Comparison of ENCODE assay signal across 11 cellular contexts in genomic region chr3:196688349-196688748, GRCh38. TPM values are rescaled to one million over a fixed set of nuclear protein-coding genes. Genes with fewer than 3 reads are reported as not detected.
A peak's percentile ranks its signal among the peaks of the same experiment; 100 is the strongest.
DNase-seq lines count a peak whose midpoint lies in the region; ATAC-seq and TF ChIP-seq lines count a peak whose summit lies in the region.
"Had no signal": no experiment of that assay in that cellular context is flagged by ENCODE, and none has a peak within 500 bp of the region (broad histone marks: within the 10 kb centered on the region; RNA-seq: fewer than 3 reads in every experiment).

No MANE protein-coding gene starts in this region.

- H3K36me3 ChIP-seq in heart right ventricle (no peaks in the 10 kb centered on the region), thoracic aorta (no peaks in the 10 kb centered on the region)

- H3K9me3 ChIP-seq in heart right ventricle: no peaks in the 10 kb centered on the region
- no peaks in the 10 kb centered on the region for H3K9me3 ChIP-seq in thoracic aorta
- H3K9me3 ChIP-seq in CD4-positive, alpha-beta T cell (ENCODE audit: control insufficient read depth, low read length): no peaks in the 10 kb centered on the region

- H3K4me3 ChIP-seq in heart right ventricle (peak overlapping the region in 1 of 10 donors; percentile 18), thoracic aorta (no peak overlapping the region)

- peaks cover 29% of the 10 kb centered on the region for H3K4me1 Mint-ChIP-seq in activated T-helper 1 cell treated with anti-CD3 and anti-CD28 coated beads, Interleukin-12 subunit alpha, Interleukin-12 subunit beta, Interleukin-2, Interleukin-4 antibody, amounts not matched to agents 30 ng/mL and 10 ng/mL and 1 ng/mL, durations not matched to agents 14 hours and 24 hours and 36 hours (ENCODE audit: low read depth)
- peaks cover 14% of the 10 kb centered on the region for H3K4me1 Mint-ChIP-seq in CD4-positive, alpha-beta T cell (ENCODE audit: low read depth)

- CTCF ChIA-PET in CD4-positive, alpha-beta T cell (lab: Charles Lee): interaction anchor here (0.6 to 5.3 kb wide), 4 partner anchors 9 to 404 kb away, joined by 3 to 67 read pairs (median 4); no protein-coding TSS in a partner anchor

- DNase-seq in DMS153 (lab: John Stamatoyannopoulos, UW) (peak; percentile 4), DMS153 treated with DMSO at 0.1 percent for 48 hours (lab: John Stamatoyannopoulos, UW; ENCODE audit: unreplicated experiment) (no peak), SKM-1 treated with dmso at 0.1 percent for 144 hours (lab: John Stamatoyannopoulos, UW; ENCODE audit: unreplicated experiment) (peak; percentile 99), heart right ventricle (peak; percentile 20 to 30), thoracic aorta (ENCODE audit: low spot score) (no peak), T-helper 9 cell (no peak)
- DNase-seq in activated T-helper 1 cell treated with anti-CD3 and anti-CD28 coated beads, Interleukin-12 subunit alpha, Interleukin-12 subunit beta, Interleukin-2, Interleukin-4 antibody, amounts not matched to agents 30 ng/mL and 10 ng/mL and 1 ng/mL, durations not matched to agents 14 hours and 24 hours and 36 hours (ENCODE audit: low spot score): no peak
- DNase-seq in CD4-positive, alpha-beta T cell: no peak
- DNase-seq: NCI-H510A treated with DMSO at 0.1 percent for 48 hours had no signal

- intact Hi-C loops in heart right ventricle (cut with DNase I): loop anchor here in 9 of 10 donors (5.0 to 10.0 kb wide), 4 partner anchors 81 to 161 kb away; no protein-coding TSS in a partner anchor
- intact Hi-C loops in activated T-helper 1 cell treated with anti-CD3 and anti-CD28 coated beads, Interleukin-12 subunit alpha, Interleukin-12 subunit beta, Interleukin-2, Interleukin-4 antibody, amounts not matched to agents 30 ng/mL and 10 ng/mL and 1 ng/mL, durations not matched to agents 14 hours and 24 hours and 36 hours (cut with micrococcal nuclease): no loop called here
- intact Hi-C loops in CD4-positive, alpha-beta T cell (cut with DNase I, micrococcal nuclease): loop anchor here in 1 of 2 experiments (5.0 kb wide), 1 partner anchor 151 kb away; no protein-coding TSS in a partner anchor

- H3K27ac Mint-ChIP-seq in activated T-helper 1 cell treated with anti-CD3 and anti-CD28 coated beads, Interleukin-12 subunit alpha, Interleukin-12 subunit beta, Interleukin-2, Interleukin-4 antibody, amounts not matched to agents 30 ng/mL and 10 ng/mL and 1 ng/mL, durations not matched to agents 14 hours and 24 hours and 36 hours: no peak overlapping the region
- H3K27ac Mint-ChIP-seq in CD4-positive, alpha-beta T cell: no peak overlapping the region
- H3K27ac Mint-ChIP-seq: activated naive CD8-positive, alpha-beta T cell had no signal

- TF ChIP-seq CTCF in heart right ventricle (IDR thresholded peaks at IDR 0.05) (no peak), thoracic aorta (IDR thresholded peaks at IDR 0.05) (no peak)
- TF ChIP-seq CTCF in CD4-positive, alpha-beta T cell (IDR thresholded peaks at IDR 0.05): no peak

- POLR2A ChIA-PET in CD4-positive, alpha-beta T cell (lab: Charles Lee): no interaction called here

- H3K27me3 Mint-ChIP-seq in activated T-helper 1 cell treated with anti-CD3 and anti-CD28 coated beads, Interleukin-12 subunit alpha, Interleukin-12 subunit beta, Interleukin-2, Interleukin-4 antibody, amounts not matched to agents 30 ng/mL and 10 ng/mL and 1 ng/mL, durations not matched to agents 14 hours and 24 hours and 36 hours (ENCODE audit: insufficient read depth): no peaks in the 10 kb centered on the region
- no peaks in the 10 kb centered on the region for H3K27me3 Mint-ChIP-seq in CD4-positive, alpha-beta T cell
- H3K27me3 Mint-ChIP-seq: activated naive CD8-positive, alpha-beta T cell had no signal

- no peaks in the 10 kb centered on the region for H3K27me3 ChIP-seq in heart right ventricle
- H3K27me3 ChIP-seq in thoracic aorta (replicated peaks; ENCODE audit: insufficient read depth): no peaks in the 10 kb centered on the region
- H3K27me3 ChIP-seq in CD4-positive, alpha-beta T cell (ENCODE audit: control insufficient read depth, insufficient read depth, low read length): no peaks in the 10 kb centered on the region

- ATAC-seq in heart right ventricle (peak; percentile 41 to 94 (median 76)), thoracic aorta (ENCODE audit: insufficient number of reproducible peaks, low FRiP score, low read depth) (peak; percentile 61)
- ATAC-seq in CD4-positive, alpha-beta T cell (ENCODE audit: poor library complexity): no peak

- H3K4me1 ChIP-seq in heart right ventricle (peaks cover 0 to 72% (median 10%) of the 10 kb centered on the region in 9 donors), thoracic aorta (ENCODE audit: control insufficient read depth in 1 of 2, low read depth in 2 of 2) (peaks cover 0 to 7% of the 10 kb centered on the region in 2 donors)

- H3K9me3 Mint-ChIP-seq in activated T-helper 1 cell treated with anti-CD3 and anti-CD28 coated beads, Interleukin-12 subunit alpha, Interleukin-12 subunit beta, Interleukin-2, Interleukin-4 antibody, amounts not matched to agents 30 ng/mL and 10 ng/mL and 1 ng/mL, durations not matched to agents 14 hours and 24 hours and 36 hours: no peaks in the 10 kb centered on the region
- no peaks in the 10 kb centered on the region for H3K9me3 Mint-ChIP-seq in CD4-positive, alpha-beta T cell

- no peak overlapping the region for H3K4me3 Mint-ChIP-seq in activated T-helper 1 cell treated with anti-CD3 and anti-CD28 coated beads, Interleukin-12 subunit alpha, Interleukin-12 subunit beta, Interleukin-2, Interleukin-4 antibody, amounts not matched to agents 30 ng/mL and 10 ng/mL and 1 ng/mL, durations not matched to agents 14 hours and 24 hours and 36 hours
- no peak overlapping the region for H3K4me3 Mint-ChIP-seq in CD4-positive, alpha-beta T cell
- H3K4me3 Mint-ChIP-seq: activated naive CD8-positive, alpha-beta T cell had no signal

- 29 to 38% methylated on average over 5 of the region's 5 CpGs for WGBS in heart right ventricle, 2 donors

- H3K27ac ChIP-seq in heart right ventricle (peak overlapping the region in 3 of 10 donors; percentile 31 to 86 (median 46)), thoracic aorta (no peak overlapping the region)
- H3K27ac ChIP-seq in CD4-positive, alpha-beta T cell (ENCODE audit: low read depth, low read length): no peak overlapping the region

- peaks cover 1% of the 10 kb centered on the region for H3K36me3 Mint-ChIP-seq in activated T-helper 1 cell treated with anti-CD3 and anti-CD28 coated beads, Interleukin-12 subunit alpha, Interleukin-12 subunit beta, Interleukin-2, Interleukin-4 antibody, amounts not matched to agents 30 ng/mL and 10 ng/mL and 1 ng/mL, durations not matched to agents 14 hours and 24 hours and 36 hours (ENCODE audit: low read depth)
- H3K36me3 Mint-ChIP-seq in CD4-positive, alpha-beta T cell (ENCODE audit: low read depth): no peaks in the 10 kb centered on the region
- H3K36me3 Mint-ChIP-seq: activated naive CD8-positive, alpha-beta T cell had no signal

RNA-seq across cellular contexts. Expression of gene CEP19, which starts 23.7 kb away (rescaled TPM):
- 1 to 10 TPM in 3 of 10 donors, under 1 TPM in 7; 0.55 to 2.3 (median 0.84) TPM for total RNA-seq in heart right ventricle
- polyA plus RNA-seq in heart right ventricle: 1 to 10 TPM in 1 of 2 donors, under 1 TPM in 1; 0.68 to 1.0 TPM
- 1 to 10 TPM in 1 of 2 donors, under 1 TPM in 1; 0.42 to 7.3 TPM for total RNA-seq in thoracic aorta
- 3.9 and 4.1 TPM in 2 replicates for total RNA-seq in activated T-helper 1 cell treated with anti-CD3 and anti-CD28 coated beads, Interleukin-12 subunit alpha, Interleukin-12 subunit beta, Interleukin-2, Interleukin-4 antibody, amounts not matched to agents 30 ng/mL and 10 ng/mL and 1 ng/mL, durations not matched to agents 14 hours and 24 hours and 36 hours
- total RNA-seq in CD4-positive, alpha-beta T cell: under 1 TPM; 0.36 to 0.64 TPM

RNA-seq across cellular contexts. Expression of gene PIGX, which starts 23.8 kb away (rescaled TPM):
- total RNA-seq in heart right ventricle (10 to 100 TPM; 13.9 to 21.9 (median 16.6) TPM), thoracic aorta (10 to 100 TPM; 19.3 to 23.4 TPM)
- polyA plus RNA-seq in heart right ventricle: 1 to 10 TPM; 8.3 to 9.8 TPM
- 49.7 and 52.1 TPM in 2 replicates for total RNA-seq in activated T-helper 1 cell treated with anti-CD3 and anti-CD28 coated beads, Interleukin-12 subunit alpha, Interleukin-12 subunit beta, Interleukin-2, Interleukin-4 antibody, amounts not matched to agents 30 ng/mL and 10 ng/mL and 1 ng/mL, durations not matched to agents 14 hours and 24 hours and 36 hours
- 10 to 100 TPM; 13.3 to 13.9 TPM for total RNA-seq in CD4-positive, alpha-beta T cell

RNA-seq across cellular contexts. Expression of gene NRROS, which starts 48.9 kb away (rescaled TPM):
- total RNA-seq in heart right ventricle: 10 to 100 TPM in 1 of 10 donors, 1 to 10 TPM in 9; 1.1 to 11.7 (median 3.0) TPM
- 1 to 10 TPM; 2.5 to 2.7 TPM for polyA plus RNA-seq in heart right ventricle
- 10 to 100 TPM in 1 of 2 donors, 1 to 10 TPM in 1; 4.7 to 17.9 TPM for total RNA-seq in thoracic aorta
- total RNA-seq in activated T-helper 1 cell treated with anti-CD3 and anti-CD28 coated beads, Interleukin-12 subunit alpha, Interleukin-12 subunit beta, Interleukin-2, Interleukin-4 antibody, amounts not matched to agents 30 ng/mL and 10 ng/mL and 1 ng/mL, durations not matched to agents 14 hours and 24 hours and 36 hours: 37.8 and 38.8 TPM in 2 replicates
- 1 to 10 TPM; 7.4 to 8.4 TPM for total RNA-seq in CD4-positive, alpha-beta T cell
- total RNA-seq: A172 had no signal

RNA-seq across cellular contexts. Expression of gene PAK2, which starts 51.3 kb away (rescaled TPM):
- 10 to 100 TPM; 44.0 to 62.2 (median 54.7) TPM for total RNA-seq in heart right ventricle
- 10 to 100 TPM; 14.5 to 23.0 TPM for polyA plus RNA-seq in heart right ventricle
- 10 to 100 TPM; 41.7 to 47.0 TPM for total RNA-seq in thoracic aorta
- 82.5 and 86.5 TPM in 2 replicates for total RNA-seq in activated T-helper 1 cell treated with anti-CD3 and anti-CD28 coated beads, Interleukin-12 subunit alpha, Interleukin-12 subunit beta, Interleukin-2, Interleukin-4 antibody, amounts not matched to agents 30 ng/mL and 10 ng/mL and 1 ng/mL, durations not matched to agents 14 hours and 24 hours and 36 hours
- 10 to 100 TPM; 36.2 to 41.7 TPM for total RNA-seq in CD4-positive, alpha-beta T cell

Comparison
In these comparisons a context has a peak if more than half of its experiments do, and no peak if none do; other contexts are left out.
1. DNase-seq: peak in DMS153 (single experiment), SKM-1 treated with dmso at 0.1 percent for 144 hours (single experiment) and heart right ventricle (2 of 2); none in DMS153 treated with DMSO at 0.1 percent for 48 hours (single experiment), thoracic aorta (single experiment), activated T-helper 1 cell treated with anti-CD3 and anti-CD28 coated beads, Interleukin-12 subunit alpha, Interleukin-12 subunit beta, Interleukin-2, Interleukin-4 antibody, amounts not matched to agents 30 ng/mL and 10 ng/mL and 1 ng/mL, durations not matched to agents 14 hours and 24 hours and 36 hours (single experiment), CD4-positive, alpha-beta T cell (0 of 10) and T-helper 9 cell (single experiment).